ENCODE assay signal across 13 cellular contexts in genomic region chr19:58515259-58515658, GRCh38. TPM values are rescaled to one million over a fixed set of nuclear protein-coding genes. Genes with fewer than 3 reads are reported as not detected.
DNase-seq lines count a peak whose midpoint lies in the region; ATAC-seq, FAIRE-seq and TF ChIP-seq lines count a peak whose summit lies in the region.
"Had no signal": no experiment of that assay in that cellular context is flagged by ENCODE, and none has a peak within 500 bp of the region (broad histone marks: within the 10 kb centered on the region; RNA-seq: fewer than 3 reads in every experiment).

No MANE protein-coding gene starts in this region.

- H3K27me3 Mint-ChIP-seq in activated CD4-positive, alpha-beta T cell treated with anti-CD3 and anti-CD28 coated beads, Interleukin-2, amount 10 ng/mL, durations not matched to agents 24 days and 14 days = no peaks in the 10 kb centered on the region
- H3K27me3 Mint-ChIP-seq in astrocyte (ENCODE audit: low read depth, unreplicated experiment) (no peaks in the 10 kb centered on the region), neural progenitor cell (ENCODE audit: insufficient read depth, low read depth) (peaks cover 8% of the 10 kb centered on the region)

- WGBS in psoas muscle, 3 donors = 90 to 94% (median 92%) methylated on average over 2 of the region's 2 CpGs

- peaks cover 23% of the 10 kb centered on the region for H4K20me1 ChIP-seq in astrocyte (ENCODE audit: insufficient read depth, low read length)
- H4K20me1 ChIP-seq in neural progenitor cell (ENCODE audit: low read depth) = peaks cover 8% of the 10 kb centered on the region

- H3K9me3 ChIP-seq in astrocyte (ENCODE audit: insufficient read depth, low read depth, low read length) (no peaks in the 10 kb centered on the region), neural progenitor cell (ENCODE audit: low read depth) (no peaks in the 10 kb centered on the region), psoas muscle (no peaks in the 10 kb centered on the region)

- ATAC-seq in GM18861 (IDR thresholded peaks at IDR 0.05; ENCODE audit: unreplicated experiment) (no peak), psoas muscle (no peak)

- TF ChIP-seq CTCF in NB4 (IDR thresholded peaks at IDR 0.05; ENCODE audit: low read depth, low read length) = no peak
- TF ChIP-seq CTCF in astrocyte (IDR thresholded peaks at IDR 0.05; ENCODE audit: insufficient read depth, low read depth, low read length) = no peak
- no peak for TF ChIP-seq CTCF in neural progenitor cell (IDR thresholded peaks at IDR 0.05)
- TF ChIP-seq CTCF in psoas muscle (IDR thresholded peaks at IDR 0.05) = no peak

- H3K27ac Mint-ChIP-seq in activated CD4-positive, alpha-beta T cell treated with anti-CD3 and anti-CD28 coated beads, Interleukin-2, amount 10 ng/mL, durations not matched to agents 24 days and 14 days = peak overlapping the region; percentile 93
- H3K27ac Mint-ChIP-seq in astrocyte (ENCODE audit: unreplicated experiment) = peak overlapping the region; percentile 95
- H3K27ac Mint-ChIP-seq in neural progenitor cell = peak overlapping the region; percentile 39

- peaks cover 30% of the 10 kb centered on the region for H3K36me3 Mint-ChIP-seq in activated CD4-positive, alpha-beta T cell treated with anti-CD3 and anti-CD28 coated beads, Interleukin-2, amount 10 ng/mL, durations not matched to agents 24 days and 14 days (ENCODE audit: low read depth)
- H3K36me3 Mint-ChIP-seq in astrocyte (ENCODE audit: low read depth, unreplicated experiment) = peaks cover 9% of the 10 kb centered on the region
- peaks cover 13% of the 10 kb centered on the region for H3K36me3 Mint-ChIP-seq in neural progenitor cell

- peaks cover 2% of the 10 kb centered on the region for H3K36me3 ChIP-seq in astrocyte (ENCODE audit: insufficient read depth, low read length)
- H3K36me3 ChIP-seq in neural progenitor cell = no peaks in the 10 kb centered on the region
- peaks cover 0 to 20% of the 10 kb centered on the region in 2 donors for H3K36me3 ChIP-seq in psoas muscle (ENCODE audit: insufficient read depth in 1 of 2, low read depth in 1 of 2)

- no peaks in the 10 kb centered on the region for H3K27me3 ChIP-seq in astrocyte (ENCODE audit: insufficient read depth, low read length)
- H3K27me3 ChIP-seq in neural progenitor cell = no peaks in the 10 kb centered on the region
- H3K27me3 ChIP-seq in psoas muscle (ENCODE audit: insufficient read depth in 3 of 3, low read length in 2 of 3) = no peaks in the 10 kb centered on the region

- H3F3A ChIP-seq in neural progenitor cell (ENCODE audit: low read depth) = peaks cover 40% of the 10 kb centered on the region

- intact Hi-C loops in activated CD4-positive, alpha-beta T cell treated with anti-CD3 and anti-CD28 coated beads, Interleukin-2, amount 10 ng/mL, durations not matched to agents 24 days and 14 days (cut with micrococcal nuclease) = loop anchor here (5.0 kb wide), 1 partner anchor 598 kb away; the partner anchor contains the start of gene ZNF417
- intact Hi-C loops in psoas muscle (cut with DNase I) = no loop called here

- FAIRE-seq in astrocyte (lab: Jason Lieb, UNC) = no peak

- H3K4me1 ChIP-seq in astrocyte (ENCODE audit: insufficient read depth, low read length) = peaks cover 16% of the 10 kb centered on the region
- peaks cover 13% of the 10 kb centered on the region for H3K4me1 ChIP-seq in neural progenitor cell
- H3K4me1 ChIP-seq in psoas muscle = peaks cover 27% of the 10 kb centered on the region

- no peak overlapping the region for H2AFZ ChIP-seq in astrocyte (ENCODE audit: low read depth, low read length)
- no peak overlapping the region for H2AFZ ChIP-seq in neural progenitor cell (replicated peaks)

- H3K9ac ChIP-seq in astrocyte (ENCODE audit: low read length) (no peak overlapping the region), neural progenitor cell (no peak overlapping the region)

- H3K79me2 ChIP-seq in astrocyte (ENCODE audit: insufficient read depth, low read length) (peaks cover 47% of the 10 kb centered on the region), neural progenitor cell (ENCODE audit: low read depth) (peaks cover 45% of the 10 kb centered on the region)

- no peak overlapping the region for H3K27ac ChIP-seq in astrocyte (ENCODE audit: low read depth, low read length)
- H3K27ac ChIP-seq in neural progenitor cell = peak overlapping the region; percentile 29
- no peak overlapping the region for H3K27ac ChIP-seq in psoas muscle

- no peaks in the 10 kb centered on the region for H3K9me3 Mint-ChIP-seq in activated CD4-positive, alpha-beta T cell treated with anti-CD3 and anti-CD28 coated beads, Interleukin-2, amount 10 ng/mL, durations not matched to agents 24 days and 14 days
- H3K9me3 Mint-ChIP-seq in astrocyte (ENCODE audit: unreplicated experiment) (no peaks in the 10 kb centered on the region), neural progenitor cell (no peaks in the 10 kb centered on the region)

- DNase-seq in activated CD4-positive, alpha-beta T cell treated with anti-CD3 and anti-CD28 coated beads, Interleukin-2, amount 10 ng/mL, durations not matched to agents 24 days and 14 days = no peak
- no peak for DNase-seq in activated CD4-positive, alpha-beta T cell treated with anti-CD3 and anti-CD28 coated beads, Interleukin-2, amount 50 U/mL, for 1 hour
- DNase-seq in NB4 (ENCODE audit: low read depth) (no peak), astrocyte (ENCODE audit: low read depth) (no peak), neural progenitor cell (ENCODE audit: low spot score) (no peak), DMS153 treated with DMSO at 0.1 percent for 48 hours (lab: John Stamatoyannopoulos, UW; ENCODE audit: unreplicated experiment) (no peak), psoas muscle (no peak)
- DNase-seq: activated effector memory CD4-positive, alpha-beta T cell treated with Interleukin-2 at 50 U/mL for 16 hours; DMS79 treated with DMSO at 0.1 percent for 48 hours; Kasumi-1; NCI-H2107; trophoblast cell had no signal

- H3K4me2 ChIP-seq in astrocyte (ENCODE audit: low read length) = no peak overlapping the region
- no peak overlapping the region for H3K4me2 ChIP-seq in neural progenitor cell

- peak overlapping the region; percentile 13 for H3K4me3 ChIP-seq in NB4 (ENCODE audit: low read depth, low read length)
- no peak overlapping the region for H3K4me3 ChIP-seq in astrocyte (ENCODE audit: insufficient read depth, low read depth, low read length)
- no peak overlapping the region for H3K4me3 ChIP-seq in neural progenitor cell
- no peak overlapping the region for H3K4me3 ChIP-seq in psoas muscle

- peaks cover 41% of the 10 kb centered on the region for H3K4me1 Mint-ChIP-seq in activated CD4-positive, alpha-beta T cell treated with anti-CD3 and anti-CD28 coated beads, Interleukin-2, amount 10 ng/mL, durations not matched to agents 24 days and 14 days
- H3K4me1 Mint-ChIP-seq in astrocyte (ENCODE audit: low read depth, unreplicated experiment) (peaks cover 21% of the 10 kb centered on the region), neural progenitor cell (peaks cover 27% of the 10 kb centered on the region)

- TF ChIP-seq POLR2A in NB4 (IDR thresholded peaks at IDR 0.05; ENCODE audit: extremely low read depth, insufficient read length) = no peak

- peak overlapping the region; percentile 91 for H3K4me3 Mint-ChIP-seq in activated CD4-positive, alpha-beta T cell treated with anti-CD3 and anti-CD28 coated beads, Interleukin-2, amount 10 ng/mL, durations not matched to agents 24 days and 14 days
- peak overlapping the region; percentile 70 for H3K4me3 Mint-ChIP-seq in astrocyte (ENCODE audit: unreplicated experiment)
- peak overlapping the region; percentile 52 for H3K4me3 Mint-ChIP-seq in neural progenitor cell

RNA-seq across cellular contexts. Expression of gene SLC27A5, which starts 3.5 kb away (rescaled TPM):
- 24.6 and 27.0 TPM in 2 replicates for total RNA-seq in activated CD4-positive, alpha-beta T cell treated with anti-CD3 and anti-CD28 coated beads, Interleukin-2, amount 10 ng/mL, durations not matched to agents 24 days and 14 days
- total RNA-seq in astrocyte (6.8 TPM in 2 replicates), neural progenitor cell (ENCODE audit: low replicate concordance) (11.2 and 17.1 TPM in 2 replicates), psoas muscle (1 to 10 TPM; 3.1 to 6.6 (median 4.0) TPM)
- polyA plus RNA-seq in psoas muscle = 10 to 100 TPM in 2 of 3 donors, 1 to 10 TPM in 1; 6.1 to 11.0 (median 10.6) TPM

RNA-seq across cellular contexts. Expression of gene ZBTB45, which starts 4.4 kb away (rescaled TPM):
- 16.8 and 17.5 TPM in 2 replicates for total RNA-seq in activated CD4-positive, alpha-beta T cell treated with anti-CD3 and anti-CD28 coated beads, Interleukin-2, amount 10 ng/mL, durations not matched to agents 24 days and 14 days
- total RNA-seq in astrocyte = 16.2 and 16.3 TPM in 2 replicates
- total RNA-seq in neural progenitor cell (ENCODE audit: low replicate concordance) = 2.2 and 12.8 TPM in 2 replicates
- total RNA-seq in psoas muscle = 10 to 100 TPM in 1 of 4 donors, 1 to 10 TPM in 3; 7.7 to 13.0 (median 9.9) TPM
- polyA plus RNA-seq in psoas muscle = 10 to 100 TPM in 1 of 3 donors, 1 to 10 TPM in 2; 6.2 to 12.5 (median 8.5) TPM

RNA-seq across cellular contexts. Expression of gene TRIM28, which starts 28.6 kb away (rescaled TPM):
- total RNA-seq in activated CD4-positive, alpha-beta T cell treated with anti-CD3 and anti-CD28 coated beads, Interleukin-2, amount 10 ng/mL, durations not matched to agents 24 days and 14 days = 689 and 698 TPM in 2 replicates
- total RNA-seq in astrocyte (339 and 351 TPM in 2 replicates), neural progenitor cell (ENCODE audit: low replicate concordance) (390 and 678 TPM in 2 replicates), psoas muscle (100 to 1,000 TPM; 165 to 212 (median 197) TPM)
- 100 to 1,000 TPM; 141 to 154 (median 147) TPM for polyA plus RNA-seq in psoas muscle

RNA-seq across cellular contexts. Expression of gene ZNF446, which starts 39.1 kb away (rescaled TPM):
- 6.3 and 6.8 TPM in 2 replicates for total RNA-seq in activated CD4-positive, alpha-beta T cell treated with anti-CD3 and anti-CD28 coated beads, Interleukin-2, amount 10 ng/mL, durations not matched to agents 24 days and 14 days
- total RNA-seq in astrocyte (6.0 and 6.2 TPM in 2 replicates), neural progenitor cell (ENCODE audit: low replicate concordance) (4.4 and 13.2 TPM in 2 replicates), psoas muscle (1 to 10 TPM; 3.5 to 8.1 (median 4.9) TPM)
- 1 to 10 TPM; 4.6 to 8.7 (median 6.3) TPM for polyA plus RNA-seq in psoas muscle

RNA-seq across cellular contexts. Expression of gene CHMP2A, which starts 39.6 kb away (rescaled TPM):
- total RNA-seq in activated CD4-positive, alpha-beta T cell treated with anti-CD3 and anti-CD28 coated beads, Interleukin-2, amount 10 ng/mL, durations not matched to agents 24 days and 14 days = 108 and 114 TPM in 2 replicates
- 71.3 and 80.0 TPM in 2 replicates for total RNA-seq in astrocyte
- total RNA-seq in neural progenitor cell (ENCODE audit: low replicate concordance) = 141 and 148 TPM in 2 replicates
- 100 to 1,000 TPM in 2 of 4 donors, 10 to 100 TPM in 2; 96.5 to 126 (median 103) TPM for total RNA-seq in psoas muscle
- polyA plus RNA-seq in psoas muscle = 100 to 1,000 TPM; 149 to 184 (median 157) TPM

Comparison
In these comparisons a context has a peak if more than half of its experiments do, and no peak if none do; other contexts are left out.
1. H3K27ac Mint-ChIP-seq: peak in every context shown above with its lines; median percentile 95 in astrocyte; 93 in activated CD4-positive, alpha-beta T cell treated with anti-CD3 and anti-CD28 coated beads, Interleukin-2, amount 10 ng/mL, durations not matched to agents 24 days and 14 days; 39 in neural progenitor cell.